In the genomic region with DNA sequence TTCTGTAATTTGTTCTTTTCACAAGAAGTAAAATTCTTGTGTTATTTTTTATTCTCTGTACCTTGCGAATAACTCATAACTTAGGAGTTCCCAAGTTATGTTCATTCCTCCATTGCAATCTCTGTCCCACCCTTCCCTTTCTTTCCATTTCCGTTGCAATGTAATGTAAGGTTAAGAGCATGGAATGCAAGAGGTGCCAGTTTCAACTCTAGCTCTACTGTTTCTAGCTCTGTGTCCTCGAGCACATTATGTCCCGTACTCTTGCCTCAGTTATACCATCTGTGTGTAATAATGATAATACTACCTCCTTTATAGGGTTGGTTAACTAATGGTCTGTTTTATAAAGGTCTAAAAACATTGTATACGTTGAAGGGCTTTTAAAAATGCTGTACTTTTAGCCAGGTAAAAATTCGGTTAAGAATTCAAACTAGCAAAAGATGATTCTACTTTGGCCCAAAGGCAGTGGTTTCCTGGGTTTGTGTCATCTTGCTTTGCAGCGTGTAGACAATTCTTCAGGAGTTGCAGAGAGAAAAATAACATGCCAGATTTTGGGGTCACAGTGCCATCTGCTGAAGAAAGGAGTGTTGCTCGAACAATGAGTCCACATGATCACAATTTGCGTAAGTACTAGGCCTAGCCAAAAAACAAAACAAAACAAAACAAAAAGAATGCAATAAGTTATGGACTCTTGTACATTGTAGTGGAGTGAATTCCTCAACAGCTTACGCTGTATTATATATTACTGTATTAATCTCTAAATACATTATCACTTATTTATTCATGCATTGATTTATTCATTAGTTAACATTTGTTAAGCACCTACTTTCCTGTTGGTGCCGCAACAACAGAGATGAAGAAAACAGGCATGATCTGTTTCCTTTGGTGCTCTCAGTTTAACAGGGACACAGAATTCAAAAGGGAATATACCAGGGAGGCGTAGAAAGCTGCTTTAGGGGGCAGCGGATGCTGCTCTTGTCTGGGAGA, we compare ENCODE assay signal across 1 cellular context.
TF ChIP-seq lines count a peak whose summit lies in the region.

No MANE protein-coding gene starts in this region.

TF ChIP-seq in HepG2, 621 proteins besides CTCF, POLR2A, EP300 and RAD21 (continues in another document):
- TF ChIP-seq FOXP4 (CRISPR knock-in tag; IDR thresholded peaks at IDR 0.05): peak; percentile 44; the same call in 1 of the 2 replicates
- no peak for TF ChIP-seq ZNF577 (CRISPR knock-in tag; IDR thresholded peaks at IDR 0.05; ENCODE audit: borderline replicate concordance, low read depth)
- TF ChIP-seq SOX6 (IDR thresholded peaks at IDR 0.05): no peak
- TF ChIP-seq SOX6 (CRISPR knock-in tag; IDR thresholded peaks at IDR 0.05): peak; percentile 39
- TF ChIP-seq ZNF430 (CRISPR knock-in tag; IDR thresholded peaks at IDR 0.05): 0 out of 2 replicates have a peak, but pooled peaks have one; percentile 53
- TF ChIP-seq FOXJ3 (CRISPR knock-in tag; IDR thresholded peaks at IDR 0.05; ENCODE audit: borderline replicate concordance): peak; percentile 39; the same call in 1 of the 2 replicates
- TF ChIP-seq RARA (CRISPR knock-in tag; IDR thresholded peaks at IDR 0.05): peak; percentile 31
- TF ChIP-seq ZUFSP (CRISPR knock-in tag; IDR thresholded peaks at IDR 0.05; ENCODE audit: borderline replicate concordance): no peak
- TF ChIP-seq ZFX (CRISPR knock-in tag; IDR thresholded peaks at IDR 0.05; ENCODE audit: low read depth): 0 out of 2 replicates have a peak, but pooled peaks have one; percentile 25
- peak; percentile 18; the same call in 1 of the 2 replicates for TF ChIP-seq TSC22D2 (CRISPR knock-in tag; IDR thresholded peaks at IDR 0.05; ENCODE audit: borderline replicate concordance)
- TF ChIP-seq, protein P1, sequence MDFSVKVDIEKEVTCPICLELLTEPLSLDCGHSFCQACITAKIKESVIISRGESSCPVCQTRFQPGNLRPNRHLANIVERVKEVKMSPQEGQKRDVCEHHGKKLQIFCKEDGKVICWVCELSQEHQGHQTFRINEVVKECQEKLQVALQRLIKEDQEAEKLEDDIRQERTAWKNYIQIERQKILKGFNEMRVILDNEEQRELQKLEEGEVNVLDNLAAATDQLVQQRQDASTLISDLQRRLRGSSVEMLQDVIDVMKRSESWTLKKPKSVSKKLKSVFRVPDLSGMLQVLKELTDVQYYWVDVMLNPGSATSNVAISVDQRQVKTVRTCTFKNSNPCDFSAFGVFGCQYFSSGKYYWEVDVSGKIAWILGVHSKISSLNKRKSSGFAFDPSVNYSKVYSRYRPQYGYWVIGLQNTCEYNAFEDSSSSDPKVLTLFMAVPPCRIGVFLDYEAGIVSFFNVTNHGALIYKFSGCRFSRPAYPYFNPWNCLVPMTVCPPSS (IDR thresholded peaks at IDR 0.05): no peak
- no peak for TF ChIP-seq ZNF251 (CRISPR knock-in tag; IDR thresholded peaks at IDR 0.05)
- TF ChIP-seq ATF1 (CRISPR knock-in tag; IDR thresholded peaks at IDR 0.05): peak; percentile 34; the same call in 1 of the 2 replicates
- no peak for TF ChIP-seq GPN1 (CRISPR knock-in tag; IDR thresholded peaks at IDR 0.05; ENCODE audit: borderline replicate concordance)
- no peak for TF ChIP-seq NCOA1 (CRISPR knock-in tag; IDR thresholded peaks at IDR 0.05)
- peak; percentile 32 to 50; a peak in 2 of 4 replicates for TF ChIP-seq ATF4 (CRISPR knock-in tag; IDR thresholded peaks at IDR 0.05)
- TF ChIP-seq, protein P2, sequence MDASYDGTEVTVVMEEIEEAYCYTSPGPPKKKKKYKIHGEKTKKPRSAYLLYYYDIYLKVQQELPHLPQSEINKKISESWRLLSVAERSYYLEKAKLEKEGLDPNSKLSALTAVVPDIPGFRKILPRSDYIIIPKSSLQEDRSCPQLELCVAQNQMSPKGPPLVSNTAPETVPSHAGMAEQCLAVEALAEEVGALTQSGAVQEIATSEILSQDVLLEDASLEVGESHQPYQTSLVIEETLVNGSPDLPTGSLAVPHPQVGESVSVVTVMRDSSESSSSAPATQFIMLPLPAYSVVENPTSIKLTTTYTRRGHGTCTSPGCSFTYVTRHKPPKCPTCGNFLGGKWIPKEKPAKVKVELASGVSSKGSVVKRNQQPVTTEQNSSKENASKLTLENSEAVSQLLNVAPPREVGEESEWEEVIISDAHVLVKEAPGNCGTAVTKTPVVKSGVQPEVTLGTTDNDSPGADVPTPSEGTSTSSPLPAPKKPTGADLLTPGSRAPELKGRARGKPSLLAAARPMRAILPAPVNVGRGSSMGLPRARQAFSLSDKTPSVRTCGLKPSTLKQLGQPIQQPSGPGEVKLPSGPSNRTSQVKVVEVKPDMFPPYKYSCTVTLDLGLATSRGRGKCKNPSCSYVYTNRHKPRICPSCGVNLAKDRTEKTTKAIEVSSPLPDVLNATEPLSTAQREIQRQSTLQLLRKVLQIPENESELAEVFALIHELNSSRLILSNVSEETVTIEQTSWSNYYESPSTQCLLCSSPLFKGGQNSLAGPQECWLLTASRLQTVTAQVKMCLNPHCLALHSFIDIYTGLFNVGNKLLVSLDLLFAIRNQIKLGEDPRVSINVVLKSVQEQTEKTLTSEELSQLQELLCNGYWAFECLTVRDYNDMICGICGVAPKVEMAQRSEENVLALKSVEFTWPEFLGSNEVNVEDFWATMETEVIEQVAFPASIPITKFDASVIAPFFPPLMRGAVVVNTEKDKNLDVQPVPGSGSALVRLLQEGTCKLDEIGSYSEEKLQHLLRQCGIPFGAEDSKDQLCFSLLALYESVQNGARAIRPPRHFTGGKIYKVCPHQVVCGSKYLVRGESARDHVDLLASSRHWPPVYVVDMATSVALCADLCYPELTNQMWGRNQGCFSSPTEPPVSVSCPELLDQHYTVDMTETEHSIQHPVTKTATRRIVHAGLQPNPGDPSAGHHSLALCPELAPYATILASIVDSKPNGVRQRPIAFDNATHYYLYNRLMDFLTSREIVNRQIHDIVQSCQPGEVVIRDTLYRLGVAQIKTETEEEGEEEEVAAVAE (CRISPR knock-in tag; IDR thresholded peaks at IDR 0.05; ENCODE audit: borderline replicate concordance): peak; percentile 50; the same call in 1 of the 2 replicates
- TF ChIP-seq MIER3 (CRISPR knock-in tag; IDR thresholded peaks at IDR 0.05; ENCODE audit: borderline replicate concordance): 0 out of 2 replicates have a peak, but pooled peaks have one; percentile 37
- no peak for TF ChIP-seq HMG20B (CRISPR knock-in tag; conservative IDR thresholded peaks at IDR 0.05)
- peak; percentile 87 for TF ChIP-seq ZNF12 (CRISPR knock-in tag; IDR thresholded peaks at IDR 0.05)
- 0 out of 2 replicates have a peak, but pooled peaks have one; percentile 56 for TF ChIP-seq ZNF205 (CRISPR knock-in tag; IDR thresholded peaks at IDR 0.05)
- TF ChIP-seq FOXP1 (IDR thresholded peaks at IDR 0.05): no peak
- peak; percentile 19; the same call in 1 of the 2 replicates for TF ChIP-seq FOXP1 (CRISPR knock-in tag; IDR thresholded peaks at IDR 0.05)
- TF ChIP-seq, protein P3, sequence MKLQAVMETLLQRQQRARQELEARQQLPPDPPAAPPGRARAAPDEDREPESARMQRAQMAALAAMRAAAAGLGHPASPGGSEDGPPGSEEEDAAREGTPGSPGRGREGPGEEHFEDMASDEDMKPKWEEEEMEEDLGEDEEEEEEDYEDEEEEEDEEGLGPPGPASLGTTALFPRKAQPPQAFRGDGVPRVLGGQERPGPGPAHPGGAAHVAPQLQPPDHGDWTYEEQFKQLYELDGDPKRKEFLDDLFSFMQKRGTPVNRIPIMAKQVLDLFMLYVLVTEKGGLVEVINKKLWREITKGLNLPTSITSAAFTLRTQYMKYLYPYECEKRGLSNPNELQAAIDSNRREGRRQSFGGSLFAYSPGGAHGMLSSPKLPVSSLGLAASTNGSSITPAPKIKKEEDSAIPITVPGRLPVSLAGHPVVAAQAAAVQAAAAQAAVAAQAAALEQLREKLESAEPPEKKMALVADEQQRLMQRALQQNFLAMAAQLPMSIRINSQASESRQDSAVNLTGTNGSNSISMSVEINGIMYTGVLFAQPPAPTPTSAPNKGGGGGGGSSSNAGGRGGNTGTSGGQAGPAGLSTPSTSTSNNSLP (IDR thresholded peaks at IDR 0.05; ENCODE audit: low read depth, low read length): 0 out of 2 replicates have a peak, but pooled peaks have one; percentile 27
- 0 out of 2 replicates have a peak, but pooled peaks have one; percentile 42 for TF ChIP-seq TFE3 (CRISPR knock-in tag; IDR thresholded peaks at IDR 0.05)
- TF ChIP-seq PHF5A (CRISPR knock-in tag; IDR thresholded peaks at IDR 0.05; ENCODE audit: low read depth, unreplicated experiment): peak; percentile 64
- TF ChIP-seq ZNF34 (CRISPR knock-in tag; IDR thresholded peaks at IDR 0.05; ENCODE audit: borderline replicate concordance): no peak
- TF ChIP-seq FOXO1 (CRISPR knock-in tag; IDR thresholded peaks at IDR 0.05): peak; percentile 44; the same call in 1 of the 2 replicates
- TF ChIP-seq, protein P4, sequence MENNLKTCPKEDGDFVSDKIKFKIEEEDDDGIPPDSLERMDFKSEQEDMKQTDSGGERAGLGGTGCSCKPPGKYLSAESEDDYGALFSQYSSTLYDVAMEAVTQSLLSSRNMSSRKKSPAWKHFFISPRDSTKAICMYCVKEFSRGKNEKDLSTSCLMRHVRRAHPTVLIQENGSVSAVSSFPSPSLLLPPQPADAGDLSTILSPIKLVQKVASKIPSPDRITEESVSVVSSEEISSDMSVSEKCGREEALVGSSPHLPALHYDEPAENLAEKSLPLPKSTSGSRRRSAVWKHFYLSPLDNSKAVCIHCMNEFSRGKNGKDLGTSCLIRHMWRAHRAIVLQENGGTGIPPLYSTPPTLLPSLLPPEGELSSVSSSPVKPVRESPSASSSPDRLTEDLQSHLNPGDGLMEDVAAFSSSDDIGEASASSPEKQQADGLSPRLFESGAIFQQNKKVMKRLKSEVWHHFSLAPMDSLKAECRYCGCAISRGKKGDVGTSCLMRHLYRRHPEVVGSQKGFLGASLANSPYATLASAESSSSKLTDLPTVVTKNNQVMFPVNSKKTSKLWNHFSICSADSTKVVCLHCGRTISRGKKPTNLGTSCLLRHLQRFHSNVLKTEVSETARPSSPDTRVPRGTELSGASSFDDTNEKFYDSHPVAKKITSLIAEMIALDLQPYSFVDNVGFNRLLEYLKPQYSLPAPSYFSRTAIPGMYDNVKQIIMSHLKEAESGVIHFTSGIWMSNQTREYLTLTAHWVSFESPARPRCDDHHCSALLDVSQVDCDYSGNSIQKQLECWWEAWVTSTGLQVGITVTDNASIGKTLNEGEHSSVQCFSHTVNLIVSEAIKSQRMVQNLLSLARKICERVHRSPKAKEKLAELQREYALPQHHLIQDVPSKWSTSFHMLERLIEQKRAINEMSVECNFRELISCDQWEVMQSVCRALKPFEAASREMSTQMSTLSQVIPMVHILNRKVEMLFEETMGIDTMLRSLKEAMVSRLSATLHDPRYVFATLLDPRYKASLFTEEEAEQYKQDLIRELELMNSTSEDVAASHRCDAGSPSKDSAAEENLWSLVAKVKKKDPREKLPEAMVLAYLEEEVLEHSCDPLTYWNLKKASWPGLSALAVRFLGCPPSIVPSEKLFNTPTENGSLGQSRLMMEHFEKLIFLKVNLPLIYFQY (CRISPR knock-in tag; IDR thresholded peaks at IDR 0.05; ENCODE audit: borderline replicate concordance): peak; percentile 64; the same call in 1 of the 2 replicates
- no peak for TF ChIP-seq SIN3A (IDR thresholded peaks at IDR 0.05; ENCODE audit: borderline replicate concordance, low read depth, low read length)
- TF ChIP-seq ZSCAN29 (CRISPR knock-in tag; conservative IDR thresholded peaks at IDR 0.05): 0 out of 2 replicates have a peak, but pooled peaks have one; percentile 55
- no peak for TF ChIP-seq RBFOX2 (IDR thresholded peaks at IDR 0.05; ENCODE audit: low read depth, low read length)
- TF ChIP-seq ZNF232 (CRISPR knock-in tag; IDR thresholded peaks at IDR 0.05; ENCODE audit: borderline replicate concordance): no peak
- no peak for TF ChIP-seq CREB1 (IDR thresholded peaks at IDR 0.05)
- peak; percentile 51 for TF ChIP-seq CREB1 (CRISPR knock-in tag; IDR thresholded peaks at IDR 0.05)
- TF ChIP-seq HMG20A (CRISPR knock-in tag; IDR thresholded peaks at IDR 0.05; ENCODE audit: borderline replicate concordance): peak; percentile 12; the same call in 1 of the 2 replicates
- peak; percentile 72 for TF ChIP-seq TGIF2 (CRISPR knock-in tag; IDR thresholded peaks at IDR 0.05)
- peak; percentile 60; the same call in 1 of the 2 replicates for TF ChIP-seq ZKSCAN8 (CRISPR knock-in tag; IDR thresholded peaks at IDR 0.05; ENCODE audit: borderline replicate concordance)
